ENCODE assay signal across 1 cellular context in genomic region chr3:192397012-192397411, GRCh38.
TF ChIP-seq lines count a peak whose summit lies in the region.

No MANE protein-coding gene starts in this region.

TF ChIP-seq in WTC11, 78 proteins besides CTCF, POLR2A, EP300 and RAD21 (continued from another document):
- TF ChIP-seq, protein P1, sequence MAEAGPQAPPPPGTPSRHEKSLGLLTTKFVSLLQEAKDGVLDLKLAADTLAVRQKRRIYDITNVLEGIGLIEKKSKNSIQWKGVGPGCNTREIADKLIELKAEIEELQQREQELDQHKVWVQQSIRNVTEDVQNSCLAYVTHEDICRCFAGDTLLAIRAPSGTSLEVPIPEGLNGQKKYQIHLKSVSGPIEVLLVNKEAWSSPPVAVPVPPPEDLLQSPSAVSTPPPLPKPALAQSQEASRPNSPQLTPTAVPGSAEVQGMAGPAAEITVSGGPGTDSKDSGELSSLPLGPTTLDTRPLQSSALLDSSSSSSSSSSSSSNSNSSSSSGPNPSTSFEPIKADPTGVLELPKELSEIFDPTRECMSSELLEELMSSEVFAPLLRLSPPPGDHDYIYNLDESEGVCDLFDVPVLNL (CRISPR knock-in tag; IDR thresholded peaks at IDR 0.05; ENCODE audit: borderline replicate concordance, low read depth) = no peak
- TF ChIP-seq TP53 (CRISPR knock-in tag; IDR thresholded peaks at IDR 0.05) (no peak), FOXP1 (CRISPR knock-in tag; IDR thresholded peaks at IDR 0.05; ENCODE audit: borderline replicate concordance) (no peak), TEAD4 (CRISPR knock-in tag; IDR thresholded peaks at IDR 0.05) (no peak), ZNF121 (CRISPR knock-in tag; IDR thresholded peaks at IDR 0.05) (no peak)
- TF ChIP-seq, protein P2, sequence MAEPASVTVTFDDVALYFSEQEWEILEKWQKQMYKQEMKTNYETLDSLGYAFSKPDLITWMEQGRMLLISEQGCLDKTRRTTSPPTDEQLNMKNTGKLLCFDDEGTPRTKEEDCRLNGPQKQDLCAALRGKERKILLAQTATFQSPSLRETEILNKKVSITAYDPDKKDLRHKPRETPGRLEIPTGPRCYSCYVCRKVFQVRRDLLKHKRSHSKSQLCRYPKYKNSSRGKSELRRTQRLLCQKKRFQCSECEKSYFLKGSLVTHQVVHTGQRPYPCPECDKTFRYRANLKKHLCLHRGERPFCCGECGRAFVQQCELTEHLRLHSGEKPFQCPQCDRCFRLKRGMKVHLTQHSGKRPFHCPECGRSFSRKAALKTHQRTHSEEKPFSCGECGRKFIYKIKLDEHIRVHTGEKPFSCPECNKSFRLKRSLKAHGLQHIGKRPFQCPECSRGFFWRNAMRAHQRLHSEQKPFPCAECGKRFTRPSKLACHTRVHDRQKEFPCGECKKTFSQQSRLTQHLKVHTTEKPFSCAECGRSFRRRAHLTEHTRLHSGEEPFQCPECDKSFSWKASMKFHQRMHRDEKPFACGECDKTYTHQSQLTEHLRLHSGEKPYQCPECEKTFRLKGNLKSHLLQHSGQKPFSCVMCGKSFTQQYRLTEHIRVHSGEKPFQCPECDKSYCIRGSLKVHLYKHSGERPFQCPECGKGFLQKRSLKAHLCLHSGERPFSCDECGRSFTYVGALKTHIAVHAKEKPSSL (CRISPR knock-in tag; conservative IDR thresholded peaks at IDR 0.05) = no peak
